ENCODE assay signal across 8 cellular contexts in the genomic region with DNA sequence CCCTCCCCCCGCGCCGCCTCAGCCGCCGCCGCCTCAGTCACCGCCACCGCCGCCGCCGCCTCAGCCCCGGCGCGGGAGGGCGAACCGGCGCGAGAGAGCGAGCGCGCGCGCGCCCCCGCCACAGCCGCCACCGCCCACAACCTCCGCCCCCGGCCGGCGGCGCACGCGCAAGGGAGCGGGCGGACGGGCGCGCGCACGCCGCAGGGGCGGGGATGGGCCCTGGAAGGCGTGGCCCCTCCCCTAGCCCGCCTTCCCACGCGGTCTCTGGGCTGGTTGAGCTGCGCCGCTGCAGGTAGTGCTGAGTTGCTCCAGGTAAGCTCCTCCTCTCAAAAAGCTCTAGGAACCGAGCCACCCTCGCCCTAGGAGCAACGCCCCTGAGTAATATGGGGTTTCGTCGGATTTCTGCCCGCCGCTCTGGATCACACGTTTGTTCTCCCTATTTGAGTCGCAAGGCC. TPM values are rescaled to one million over a fixed set of nuclear protein-coding genes. Genes with fewer than 3 reads are reported as not detected.
DNase-seq lines count a peak whose midpoint lies in the region; ATAC-seq and TF ChIP-seq lines count a peak whose summit lies in the region.

Gene TMCC1, minus strand, starts transcription at position 96 of the 455 bp plus-strand sequence.

- CTCF ChIA-PET in Calu3 (lab: Charles Lee) = interaction anchor here (0.6 to 1.8 kb wide), 8 partner anchors 9 to 403 kb away, joined by 3 to 9 read pairs (median 4); no protein-coding TSS in a partner anchor

- under 1% methylated on average over 57 of the region's 58 CpGs for WGBS in HUES64

- 0 out of 2 replicates have a peak, but pooled peaks cover 3% of the 10 kb centered on the region for H4K20me1 ChIP-seq in OCI-LY3 (ENCODE audit: insufficient read depth, low read length)

- H3K4me3 ChIP-seq in HUES64 (ENCODE audit: low read length) = peak within 1 kb of the TSS; percentile 89
- peak within 1 kb of the TSS; percentile 94 for H3K4me3 ChIP-seq in OCI-LY3 (ENCODE audit: low read length)
- peak within 1 kb of the TSS; percentile 92 to 98 for H3K4me3 ChIP-seq in mucosa of rectum (ENCODE audit: low read length in 2 of 2)

- H3K4me1 ChIP-seq in HUES64 (ENCODE audit: insufficient read depth, low read length) = peaks cover 22% of the 10 kb centered on the region
- H3K4me1 ChIP-seq in OCI-LY3 (ENCODE audit: low read length) = peaks cover 14% of the 10 kb centered on the region
- peaks cover 19 to 28% of the 10 kb centered on the region in 2 donors for H3K4me1 ChIP-seq in mucosa of rectum (ENCODE audit: control insufficient read depth in 2 of 2, insufficient read depth in 2 of 2, low read length in 2 of 2)

- H3K9ac ChIP-seq in HUES64 (ENCODE audit: low read depth, low read length) = peak within 1 kb of the TSS; percentile 92
- H3K9ac ChIP-seq in OCI-LY3 (ENCODE audit: low read length) = peak within 1 kb of the TSS; percentile 90
- H3K9ac ChIP-seq in mucosa of rectum (ENCODE audit: low read depth in 1 of 2, low read length in 2 of 2) = peak within 1 kb of the TSS; percentile 97 to 99

- H3K27ac ChIP-seq in HUES64 (ENCODE audit: low read depth, low read length) (peak within 1 kb of the TSS; percentile 87), OCI-LY3 (ENCODE audit: low read length) (peak within 1 kb of the TSS; percentile 40), mucosa of rectum (ENCODE audit: low read depth in 2 of 2, low read length in 2 of 2) (peak within 1 kb of the TSS; percentile 92)

- H3K27ac Mint-ChIP-seq in Calu3 (ENCODE audit: unreplicated experiment) = peak within 1 kb of the TSS; percentile 71

- H3K4me1 Mint-ChIP-seq in Calu3 (ENCODE audit: low read depth, unreplicated experiment) = peaks cover 39% of the 10 kb centered on the region

- peak within 1 kb of the TSS; percentile 58 for H2AFZ ChIP-seq in OCI-LY3 (ENCODE audit: low read depth, low read length)

- no TSS peak for BruUV-seq in Calu3 (replicated peaks; lab: Mats Ljungman, UMichigan)

- H3K27me3 ChIP-seq in HUES64 (ENCODE audit: insufficient read depth, low read length) = no peaks in the 10 kb centered on the region
- H3K27me3 ChIP-seq in OCI-LY3 (ENCODE audit: low read depth, low read length) = no peaks in the 10 kb centered on the region
- H3K27me3 ChIP-seq in mucosa of rectum (ENCODE audit: control insufficient read depth in 2 of 2, insufficient read depth in 2 of 2, low read length in 2 of 2) = no peaks in the 10 kb centered on the region

- DNase-seq in Calu3 (peak; percentile 99), activated T-cell treated with anti-CD3 and anti-CD28 coated beads for 48 hours (ENCODE audit: low read depth) (peak; percentile 85), erythroblast (lab: John Stamatoyannopoulos, UW) (peak; percentile 90 to 95)
- DNase-seq in stimulated activated CD8-positive, alpha-beta memory T cell treated with anti-CD3 and anti-CD28 coated beads, Interleukin-4, amount 100 ng/mL, for 4 hours (ENCODE audit: low read depth in 2 of 2, low spot score in 1 of 2) = peak; percentile 65 to 79

- H3K4me3 Mint-ChIP-seq in Calu3 (ENCODE audit: low read depth, unreplicated experiment) = peak within 1 kb of the TSS; percentile 88

- H3K27me3 Mint-ChIP-seq in Calu3 (ENCODE audit: unreplicated experiment) = no peaks in the 10 kb centered on the region

- H3K9me3 Mint-ChIP-seq in Calu3 (ENCODE audit: low read depth, unreplicated experiment) = peaks cover 5% of the 10 kb centered on the region

- peak within 1 kb of the TSS; percentile 83 for H3K4me2 ChIP-seq in OCI-LY3 (ENCODE audit: low read length)

- H3K36me3 ChIP-seq in HUES64 (ENCODE audit: insufficient read depth, low read length) (peaks cover 4% of the 10 kb centered on the region; the same call in 1 of the 2 replicates), OCI-LY3 (replicated peaks; ENCODE audit: low read depth, low read length) (peaks cover 17% of the 10 kb centered on the region), mucosa of rectum (ENCODE audit: control insufficient read depth in 2 of 2, insufficient read depth in 2 of 2, low read length in 2 of 2) (no peaks in the 10 kb centered on the region)

- TF ChIP-seq POLR2A in erythroblast (IDR thresholded peaks at IDR 0.05; ENCODE audit: low read length) = peak; percentile 67

- H3K9me3 ChIP-seq in HUES64 (ENCODE audit: insufficient read depth, low read depth, low read length) (no peaks in the 10 kb centered on the region), OCI-LY3 (ENCODE audit: insufficient read depth, low read length) (no peaks in the 10 kb centered on the region; the same call in 1 of the 2 replicates), mucosa of rectum (ENCODE audit: control insufficient read depth in 2 of 2, low read length in 2 of 2) (no peaks in the 10 kb centered on the region)

- peak; percentile 84 for ATAC-seq in GM21423 (IDR thresholded peaks at IDR 0.05; ENCODE audit: unreplicated experiment)

- intact Hi-C loops in Calu3 (cut with micrococcal nuclease; ENCODE audit: unreplicated experiment) = loop anchor here (5.0 kb wide), 2 partner anchors 36 to 39 kb away; no protein-coding TSS in a partner anchor

- TF ChIP-seq CTCF in Calu3 (IDR thresholded peaks at IDR 0.05; ENCODE audit: unreplicated experiment) = no peak
- no peak for TF ChIP-seq CTCF in OCI-LY3 (IDR thresholded peaks at IDR 0.05; ENCODE audit: low read depth, low read length)

- H3K79me2 ChIP-seq in OCI-LY3 (ENCODE audit: low read length) = peaks cover 46% of the 10 kb centered on the region

- peaks cover 28% of the 10 kb centered on the region for H3K36me3 Mint-ChIP-seq in Calu3 (ENCODE audit: insufficient read depth, unreplicated experiment)

RNA-seq across cellular contexts. Expression of gene TMCC1, which starts in this region (rescaled TPM):
- total RNA-seq in Calu3 (2022) = 51.7 and 57.2 TPM in 2 replicates
- 12.6 TPM for polyA plus RNA-seq in HUES64 (2013, experiment 1 of 2)
- polyA plus RNA-seq in HUES64 (2013, experiment 2 of 2) = 15.5 TPM

Comparison
In these comparisons a context has a peak if more than half of its experiments do, and no peak if none do; other contexts are left out.
1. Peak in every context shown above with its lines: DNase-seq, ATAC-seq, H3K4me3 ChIP-seq and H3K27ac ChIP-seq.
2. H3K27ac ChIP-seq: peak in every context shown above with its lines; median percentile 92 in mucosa of rectum; 87 in HUES64; 40 in OCI-LY3.